ENCODE assay signal across 6 cellular contexts in the genomic region with DNA sequence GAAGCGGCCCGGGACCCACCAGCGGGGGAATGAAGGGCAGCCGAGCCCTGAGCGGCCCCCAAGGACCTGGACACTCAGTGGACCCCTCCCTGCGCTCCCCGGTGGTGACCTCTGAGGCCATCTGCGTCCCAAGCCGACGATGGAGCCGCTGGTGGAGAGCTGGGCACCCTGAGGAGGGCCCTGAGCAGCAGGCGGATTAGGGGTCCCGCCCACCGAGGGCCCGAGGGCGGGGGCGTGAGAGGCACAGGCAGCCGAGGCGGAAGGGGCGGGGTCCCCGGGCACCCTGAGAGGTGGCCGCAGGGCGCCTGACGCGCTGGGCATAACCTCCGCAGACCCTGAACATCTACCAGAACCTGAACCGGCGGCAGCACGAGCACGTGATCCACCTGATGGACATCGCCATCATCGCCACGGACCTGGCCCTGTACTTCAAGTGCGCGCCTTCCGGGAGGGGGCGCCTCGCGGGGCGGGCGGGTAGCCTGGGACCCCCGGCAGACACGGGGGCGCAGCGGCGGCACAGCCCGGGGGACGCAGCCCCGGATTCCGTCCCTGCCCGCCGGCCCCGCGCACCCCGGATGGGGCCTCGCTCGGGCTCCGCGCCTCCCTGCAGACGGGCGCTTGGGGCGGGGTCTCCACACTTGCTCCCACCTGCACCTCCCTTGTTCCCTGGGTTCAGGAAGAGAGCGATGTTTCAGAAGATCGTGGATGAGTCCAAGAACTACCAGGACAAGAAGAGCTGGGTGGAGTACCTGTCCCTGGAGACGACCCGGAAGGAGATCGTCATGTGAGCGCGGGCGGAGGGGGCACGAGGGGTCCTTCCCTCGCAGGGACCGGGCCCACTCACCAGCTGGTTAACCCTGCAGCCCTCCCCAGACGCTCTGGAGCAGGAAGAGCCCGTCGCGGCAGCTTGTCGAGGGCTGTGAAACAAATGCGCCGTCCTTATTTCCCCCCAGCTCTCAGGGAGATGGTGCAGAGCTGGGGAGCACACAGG. TPM values are rescaled to one million over a fixed set of nuclear protein-coding genes. Genes with fewer than 3 reads are reported as not detected.
DNase-seq lines count a peak whose midpoint lies in the region; ATAC-seq and TF ChIP-seq lines count a peak whose summit lies in the region.

No MANE protein-coding gene starts in this region.

- H3K4me1 Mint-ChIP-seq in CD14-positive monocyte, result peaks cover 10% of the 10 kb centered on the region

- peaks cover 20% of the 10 kb centered on the region for H3K27me3 ChIP-seq in foreskin keratinocyte

- ATAC-seq in HG02763 (IDR thresholded peaks at IDR 0.05; ENCODE audit: unreplicated experiment), result peak; percentile 61
- no peak for ATAC-seq in foreskin keratinocyte

- TF ChIP-seq CTCF in CD14-positive monocyte (IDR thresholded peaks at IDR 0.05) (no peak), foreskin keratinocyte (conservative IDR thresholded peaks at IDR 0.05) (peak; percentile 17)

- H3K36me3 Mint-ChIP-seq in CD14-positive monocyte, result no peaks in the 10 kb centered on the region

- DNase-seq in CD14-positive monocyte (ENCODE audit: low spot score), result peak; percentile 48
- peak; percentile 56 for DNase-seq in activated CD4-positive, alpha-beta T cell treated with anti-CD3 and anti-CD28 coated beads for 1 hour
- DNase-seq in foreskin keratinocyte, result no peak
- peak; percentile 51 to 70 for DNase-seq in stimulated activated CD4-positive, alpha-beta T cell treated with anti-CD3 and anti-CD28 coated beads, Interleukin-15, amount 100 ng/mL, for 48 hours (ENCODE audit: low read depth in 2 of 2)
- no peak for DNase-seq in dedifferentiated amniotic fluid mesenchymal stem cell (ENCODE audit: extremely low spot score)

- intact Hi-C loops in CD14-positive monocyte (cut with micrococcal nuclease), result no loop called here

- H3K4me1 ChIP-seq in foreskin keratinocyte, result no peaks in the 10 kb centered on the region

- H3K9me3 Mint-ChIP-seq in CD14-positive monocyte, result peaks cover 0 to 14% (median 8%) of the 10 kb centered on the region in 7 donors

- no peak overlapping the region for H3K27ac ChIP-seq in foreskin keratinocyte

- H3K4me3 Mint-ChIP-seq in CD14-positive monocyte, result peak overlapping the region; percentile 85 to 91

- H3K27me3 Mint-ChIP-seq in CD14-positive monocyte (ENCODE audit: low read depth in 3 of 3), result peaks cover 4 to 8% (median 5%) of the 10 kb centered on the region in 3 donors

- H3K27ac Mint-ChIP-seq in CD14-positive monocyte, result peak overlapping the region in 5 of 7 donors; percentile 31 to 81 (median 66)

RNA-seq across cellular contexts. Expression of a gene that starts 10.3 kb away (rescaled TPM):
- polyA plus RNA-seq in CD14-positive monocyte (100 to 1,000 TPM; 367 to 397 TPM), foreskin keratinocyte (880 and 886 TPM in 2 replicates)
- 578 and 609 TPM in 2 replicates for total RNA-seq in foreskin keratinocyte

RNA-seq across cellular contexts. Expression of a gene that starts 10.6 kb away (rescaled TPM):
- polyA plus RNA-seq in CD14-positive monocyte, result 1 to 10 TPM; 4.2 to 7.2 TPM
- total RNA-seq in foreskin keratinocyte, result 5.0 and 5.1 TPM in 2 replicates
- 5.3 and 6.5 TPM in 2 replicates for polyA plus RNA-seq in foreskin keratinocyte

RNA-seq across cellular contexts. Expression of a gene that starts 25.2 kb away (rescaled TPM):
- polyA plus RNA-seq in CD14-positive monocyte (10 to 100 TPM in 1 of 2 donors, 1 to 10 TPM in 1; 9.5 to 11.1 TPM), foreskin keratinocyte (0.06 and 0.11 TPM in 2 replicates)
- 0.07 and 0.11 TPM in 2 replicates for total RNA-seq in foreskin keratinocyte

RNA-seq across cellular contexts. Expression of a gene that starts 38.4 kb away (rescaled TPM):
- polyA plus RNA-seq in CD14-positive monocyte, result 1 to 10 TPM; 3.7 to 6.3 TPM
- total RNA-seq in foreskin keratinocyte, result 0.34 and 0.81 TPM in 2 replicates
- polyA plus RNA-seq in foreskin keratinocyte, result 0.34 and 0.45 TPM in 2 replicates

RNA-seq across cellular contexts. Expression of a gene that starts 41.9 kb away (rescaled TPM):
- polyA plus RNA-seq in CD14-positive monocyte (1 to 10 TPM; 7.0 to 8.3 TPM), foreskin keratinocyte (29.1 and 32.7 TPM in 2 replicates)
- total RNA-seq in foreskin keratinocyte, result 38.7 and 42.4 TPM in 2 replicates

Comparison
In these comparisons a context has a peak if more than half of its experiments do, and no peak if none do; other contexts are left out.
1. DNase-seq: peak in CD14-positive monocyte (single experiment), activated CD4-positive, alpha-beta T cell treated with anti-CD3 and anti-CD28 coated beads for 1 hour (single experiment) and stimulated activated CD4-positive, alpha-beta T cell treated with anti-CD3 and anti-CD28 coated beads, Interleukin-15, amount 100 ng/mL, for 48 hours (2 of 2); none in foreskin keratinocyte (0 of 2) and dedifferentiated amniotic fluid mesenchymal stem cell (single experiment).